ENCODE assay signal across 9 cellular contexts in genomic region chr13:28574617-28575142, GRCh38.
DNase-seq lines count a peak whose midpoint lies in the region; ATAC-seq, FAIRE-seq and TF ChIP-seq lines count a peak whose summit lies in the region.
"Had no signal": no experiment of that assay in that cellular context is flagged by ENCODE, and none has a peak within 500 bp of the region (broad histone marks: within the 10 kb centered on the region; RNA-seq: fewer than 3 reads in every experiment).

No MANE protein-coding gene starts in this region.

- H3K9me3 Mint-ChIP-seq in CD14-positive monocyte: peaks cover 0 to 6% (median 1%) of the 10 kb centered on the region in 7 donors
- H3K9me3 Mint-ChIP-seq: central memory CD8-positive, alpha-beta T cell had no signal

- peak; percentile 94 for DNase-seq in CD14-positive monocyte (ENCODE audit: low spot score)
- peak; percentile 71 for DNase-seq in HTR-8/SVneo (ENCODE audit: insufficient read length, low spot score)
- peak; percentile 77 for DNase-seq in astrocyte of the cerebellum (ENCODE audit: low read depth)
- peak; percentile 23 for DNase-seq in medulla oblongata (ENCODE audit: extremely low spot score)
- DNase-seq in NCI-H510A (lab: John Stamatoyannopoulos, UW): no peak
- DNase-seq in stimulated activated naive CD4-positive, alpha-beta T cell treated with Interleukin-2 at 50 U/mL for 16 hours (lab: John Stamatoyannopoulos, UW): no peak
- no peak for DNase-seq in NCI-H1092 treated with DMSO at 0.1 percent for 48 hours (lab: John Stamatoyannopoulos, UW)

- peaks cover 48% of the 10 kb centered on the region for H3K4me1 Mint-ChIP-seq in CD14-positive monocyte
- H3K4me1 Mint-ChIP-seq: central memory CD8-positive, alpha-beta T cell had no signal

- no peaks in the 10 kb centered on the region for H3K36me3 Mint-ChIP-seq in CD14-positive monocyte

- in situ Hi-C loops in astrocyte of the cerebellum (cut with HindIII; ENCODE audit: low sequenced_read_pairs): no loop called here

- intact Hi-C loops in CD14-positive monocyte (cut with micrococcal nuclease): loop anchor here (2.0 to 10.0 kb wide), 3 partner anchors 47 to 104 kb away; no protein-coding TSS in a partner anchor

- FAIRE-seq in HTR-8/SVneo (lab: Jason Lieb, UNC): no peak

- peaks cover 6 to 21% (median 12%) of the 10 kb centered on the region in 3 donors for H3K27me3 Mint-ChIP-seq in CD14-positive monocyte (ENCODE audit: low read depth in 3 of 3)

- H3K4me3 Mint-ChIP-seq in CD14-positive monocyte: peak overlapping the region in 1 of 2 donors; percentile 54
- H3K4me3 Mint-ChIP-seq: central memory CD8-positive, alpha-beta T cell had no signal

- H3K27ac Mint-ChIP-seq in CD14-positive monocyte: peak overlapping the region; percentile 98 to 100 (median 100)

- ATAC-seq in HG03045 (IDR thresholded peaks at IDR 0.05; ENCODE audit: unreplicated experiment): no peak

- H3K4me3 ChIP-seq in astrocyte of the cerebellum (ENCODE audit: low read depth, low read length): no peak overlapping the region

- no peak for TF ChIP-seq CTCF in CD14-positive monocyte (IDR thresholded peaks at IDR 0.05)
- no peak for TF ChIP-seq CTCF in astrocyte of the cerebellum (IDR thresholded peaks at IDR 0.05; ENCODE audit: low read depth, low read length, missing control alignments)

Comparison
In these comparisons a context has a peak if more than half of its experiments do, and no peak if none do; other contexts are left out.
1. DNase-seq: peak in CD14-positive monocyte (single experiment), HTR-8/SVneo (single experiment), astrocyte of the cerebellum (single experiment) and medulla oblongata (single experiment); none in NCI-H510A (single experiment), stimulated activated naive CD4-positive, alpha-beta T cell treated with Interleukin-2 at 50 U/mL for 16 hours (single experiment) and NCI-H1092 treated with DMSO at 0.1 percent for 48 hours (single experiment).